ENCODE assay signal across 1 cellular context in the genomic region with DNA sequence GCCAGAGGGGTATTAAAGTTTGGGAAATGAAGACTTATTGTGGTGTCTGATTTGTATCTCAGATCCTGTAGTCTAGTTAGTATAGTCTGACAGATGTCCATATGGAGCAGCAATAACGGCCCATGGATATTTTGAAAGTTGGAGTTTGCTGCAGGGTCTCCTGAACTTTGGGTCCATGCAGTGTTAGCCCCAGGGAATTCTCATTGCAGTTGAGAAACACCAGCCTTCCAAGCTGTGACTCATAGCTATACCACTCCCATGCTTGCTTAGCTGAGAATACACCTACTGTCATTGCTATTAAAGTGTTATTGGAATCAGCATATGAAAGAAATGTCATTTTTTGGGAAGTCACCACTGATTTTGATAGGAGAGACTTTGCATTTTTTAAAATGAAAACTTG.
TF ChIP-seq lines count a peak whose summit lies in the region.

No MANE protein-coding gene starts in this region.

TF ChIP-seq in IMR-90, 13 proteins besides CTCF, POLR2A, EP300 and RAD21:
- TF ChIP-seq RFX5 (IDR thresholded peaks at IDR 0.05; ENCODE audit: low read depth, low read length) (no peak), RCOR1 (IDR thresholded peaks at IDR 0.05; ENCODE audit: insufficient replicate concordance, low read length) (no peak), CHD1 (IDR thresholded peaks at IDR 0.05; ENCODE audit: low read depth, low read length) (no peak), BHLHE40 (IDR thresholded peaks at IDR 0.05; ENCODE audit: low read depth, low read length) (no peak), MAFK (IDR thresholded peaks at IDR 0.05; ENCODE audit: low read depth, low read length) (no peak), CEBPB (IDR thresholded peaks at IDR 0.05; ENCODE audit: low read depth, low read length) (no peak), SMC3 (IDR thresholded peaks at IDR 0.05; ENCODE audit: low read depth, low read length) (no peak), FOS (IDR thresholded peaks at IDR 0.05; ENCODE audit: low read depth, low read length) (no peak), ELK1 (IDR thresholded peaks at IDR 0.05; ENCODE audit: borderline replicate concordance, low read depth, low read length) (no peak), NFE2L2 (IDR thresholded peaks at IDR 0.05; ENCODE audit: low read depth, low read length) (no peak), MAZ (IDR thresholded peaks at IDR 0.05; ENCODE audit: borderline replicate concordance, low read depth, low read length) (no peak), MXI1 (IDR thresholded peaks at IDR 0.05; ENCODE audit: borderline replicate concordance, low read depth, low read length) (no peak)
- TF ChIP-seq, protein P1, sequence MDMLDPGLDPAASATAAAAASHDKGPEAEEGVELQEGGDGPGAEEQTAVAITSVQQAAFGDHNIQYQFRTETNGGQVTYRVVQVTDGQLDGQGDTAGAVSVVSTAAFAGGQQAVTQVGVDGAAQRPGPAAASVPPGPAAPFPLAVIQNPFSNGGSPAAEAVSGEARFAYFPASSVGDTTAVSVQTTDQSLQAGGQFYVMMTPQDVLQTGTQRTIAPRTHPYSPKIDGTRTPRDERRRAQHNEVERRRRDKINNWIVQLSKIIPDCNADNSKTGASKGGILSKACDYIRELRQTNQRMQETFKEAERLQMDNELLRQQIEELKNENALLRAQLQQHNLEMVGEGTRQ (IDR thresholded peaks at IDR 0.05; ENCODE audit: low read depth, low read length), result no peak
